ENCODE assay signal across 10 cellular contexts in genomic region chr12:65895759-65896656, GRCh38.
DNase-seq lines count a peak whose midpoint lies in the region; ATAC-seq and TF ChIP-seq lines count a peak whose summit lies in the region.
"Had no signal": no experiment of that assay in that cellular context is flagged by ENCODE, and none has a peak within 500 bp of the region (broad histone marks: within the 10 kb centered on the region; RNA-seq: fewer than 3 reads in every experiment).

No MANE protein-coding gene starts in this region.

- H3K36me3 Mint-ChIP-seq in endodermal cell (ENCODE audit: low read depth), result peaks cover 5% of the 10 kb centered on the region
- H3K36me3 Mint-ChIP-seq in natural killer cell, result no peaks in the 10 kb centered on the region
- no peaks in the 10 kb centered on the region for H3K36me3 Mint-ChIP-seq in CD14-positive monocyte

- H3K9ac ChIP-seq in endodermal cell (ENCODE audit: extremely low read depth, low read length, poor library complexity, severe bottlenecking), result peak overlapping the region; percentile 23

- H3K27me3 Mint-ChIP-seq in endodermal cell (ENCODE audit: insufficient read depth) (no peaks in the 10 kb centered on the region), natural killer cell (ENCODE audit: low read depth in 2 of 2) (peaks cover 9 to 12% of the 10 kb centered on the region in 2 donors), CD14-positive monocyte (ENCODE audit: low read depth in 3 of 3) (no peaks in the 10 kb centered on the region)

- H3K9me3 Mint-ChIP-seq in endodermal cell (no peaks in the 10 kb centered on the region), natural killer cell (no peaks in the 10 kb centered on the region), CD14-positive monocyte (no peaks in the 10 kb centered on the region)
- H3K9me3 Mint-ChIP-seq: activated T-cell treated with anti-CD3 and anti-CD28 coated beads, Interleukin-2, amount 50 U/mL, for 72 hours had no signal

- H3K4me1 ChIP-seq in cardiac muscle cell (ENCODE audit: low read depth), result peaks cover 33% of the 10 kb centered on the region
- peaks cover 0 to 20% (median 13%) of the 10 kb centered on the region in 9 donors for H3K4me1 ChIP-seq in heart right ventricle
- peaks cover 22% of the 10 kb centered on the region for H3K4me1 ChIP-seq in endodermal cell (ENCODE audit: control insufficient read depth, insufficient read depth, low read length)
- H3K4me1 ChIP-seq in mucosa of descending colon (ENCODE audit: low read depth), result peaks cover 36% of the 10 kb centered on the region

- H3K4me3 ChIP-seq in cardiac muscle cell, result no peak overlapping the region
- no peak overlapping the region for H3K4me3 ChIP-seq in heart right ventricle
- H3K4me3 ChIP-seq in endodermal cell (ENCODE audit: low read length), result peak overlapping the region; percentile 53
- no peak overlapping the region for H3K4me3 ChIP-seq in mucosa of descending colon

- H3K9me3 ChIP-seq in cardiac muscle cell (ENCODE audit: low read depth) (no peaks in the 10 kb centered on the region), heart right ventricle (no peaks in the 10 kb centered on the region), endodermal cell (ENCODE audit: control insufficient read depth, low read length) (no peaks in the 10 kb centered on the region), mucosa of descending colon (no peaks in the 10 kb centered on the region)

- H3K4me1 Mint-ChIP-seq in endodermal cell (peaks cover 74% of the 10 kb centered on the region), natural killer cell (peaks cover 15 to 20% of the 10 kb centered on the region in 2 donors), CD14-positive monocyte (peaks cover 20% of the 10 kb centered on the region)

- DNase-seq in cardiac muscle cell (ENCODE audit: low read depth in 1 of 2, low spot score in 1 of 2) (peak in 1 of 2 donors; percentile 71), heart right ventricle (no peak), endodermal cell (peak; percentile 72), mucosa of descending colon (no peak), T-helper 1 cell (no peak), natural killer cell (no peak), CD14-positive monocyte (ENCODE audit: low spot score) (no peak), cardiac septum (ENCODE audit: low spot score) (no peak)
- DNase-seq: activated T-cell treated with anti-CD3 and anti-CD28 coated beads, Interleukin-2, amount 50 U/mL, for 72 hours; NCI-H1105 treated with DMSO at 0.1 percent for 48 hours had no signal

- WGBS in heart right ventricle, 2 donors, result 86 to 87% methylated on average over 8 of the region's 8 CpGs
- WGBS in endodermal cell (ENCODE audit: insufficient coverage in 1 of 2, insufficient read length in 1 of 2), 2 experiments, result 18 to 34% methylated on average over 4 to 8 of the region's 8 CpGs

- no peaks in the 10 kb centered on the region for H3K27me3 ChIP-seq in cardiac muscle cell
- no peaks in the 10 kb centered on the region for H3K27me3 ChIP-seq in heart right ventricle
- H3K27me3 ChIP-seq in endodermal cell (ENCODE audit: control insufficient read depth, insufficient read depth, low read length, poor library complexity, severe bottlenecking), result no peaks in the 10 kb centered on the region

- H3K27ac ChIP-seq in cardiac muscle cell (peak overlapping the region; percentile 4), heart right ventricle (no peak overlapping the region), endodermal cell (ENCODE audit: low read depth, low read length) (peak overlapping the region; percentile 97)

- intact Hi-C loops in heart right ventricle (cut with DNase I) (loop anchor here in 1 of 10 donors (10.0 kb wide), 1 partner anchor 89 kb away; no protein-coding TSS in a partner anchor), mucosa of descending colon (cut with DNase I, micrococcal nuclease) (no loop called here), natural killer cell (cut with micrococcal nuclease) (no loop called here), CD14-positive monocyte (cut with micrococcal nuclease) (no loop called here), cardiac septum (cut with DNase I) (loop anchor here (10.0 kb wide), 1 partner anchor 591 kb away; no protein-coding TSS in a partner anchor)

- ATAC-seq in heart right ventricle (no peak), mucosa of descending colon (peak; percentile 81), natural killer cell (no peak)
- ATAC-seq: activated T-cell treated with anti-CD3 and anti-CD28 coated beads, Interleukin-2, amount 50 U/mL, for 72 hours had no signal

- H3K4me3 Mint-ChIP-seq in endodermal cell, result peak overlapping the region; percentile 15
- no peak overlapping the region for H3K4me3 Mint-ChIP-seq in natural killer cell
- no peak overlapping the region for H3K4me3 Mint-ChIP-seq in CD14-positive monocyte
- H3K4me3 Mint-ChIP-seq: activated T-cell treated with anti-CD3 and anti-CD28 coated beads, Interleukin-2, amount 50 U/mL, for 72 hours had no signal

- H3K36me3 ChIP-seq in cardiac muscle cell (no peaks in the 10 kb centered on the region), heart right ventricle (no peaks in the 10 kb centered on the region), endodermal cell (ENCODE audit: control insufficient read depth, insufficient read depth, low read length) (peaks cover 16% of the 10 kb centered on the region), mucosa of descending colon (ENCODE audit: low read depth) (no peaks in the 10 kb centered on the region)

- no peak for TF ChIP-seq CTCF in cardiac muscle cell (IDR thresholded peaks at IDR 0.05; ENCODE audit: low read depth, low read length)
- no peak for TF ChIP-seq CTCF in heart right ventricle (IDR thresholded peaks at IDR 0.05)
- no peak for TF ChIP-seq CTCF in endodermal cell (conservative IDR thresholded peaks at IDR 0.05)
- TF ChIP-seq CTCF in mucosa of descending colon (IDR thresholded peaks at IDR 0.05), result no peak
- no peak for TF ChIP-seq CTCF in natural killer cell (IDR thresholded peaks at IDR 0.05)
- TF ChIP-seq CTCF in CD14-positive monocyte (IDR thresholded peaks at IDR 0.05), result no peak

- peak overlapping the region; percentile 90 for H3K27ac Mint-ChIP-seq in endodermal cell
- no peak overlapping the region for H3K27ac Mint-ChIP-seq in natural killer cell
- no peak overlapping the region for H3K27ac Mint-ChIP-seq in CD14-positive monocyte
- H3K27ac Mint-ChIP-seq: activated T-cell treated with anti-CD3 and anti-CD28 coated beads, Interleukin-2, amount 50 U/mL, for 72 hours had no signal

Comparison
In these comparisons a context has a peak if more than half of its experiments do, and no peak if none do; other contexts are left out.
1. H3K27ac ChIP-seq: peak in cardiac muscle cell (single experiment) and endodermal cell (single experiment); none in heart right ventricle (0 of 10).